ENCODE assay signal across 1 cellular context in genomic region chr17:75240394-75241142, GRCh38.
TF ChIP-seq lines count a peak whose summit lies in the region.

No MANE protein-coding gene starts in this region.

TF ChIP-seq in K562, 482 proteins besides CTCF, POLR2A, EP300 and RAD21 (continued from another document and continues in another):
- TF ChIP-seq ARHGAP35 (IDR thresholded peaks at IDR 0.05; ENCODE audit: partially characterized antibody) (no peak), NR0B1 (IDR thresholded peaks at IDR 0.05; ENCODE audit: partially characterized antibody) (no peak), SNIP1 (IDR thresholded peaks at IDR 0.05; ENCODE audit: low read depth) (no peak), GTF2F1 (IDR thresholded peaks at IDR 0.05; ENCODE audit: low read depth, low read length) (no peak), CCAR2 (IDR thresholded peaks at IDR 0.05; ENCODE audit: low read depth, low read length) (no peak), TAF15 (IDR thresholded peaks at IDR 0.05; ENCODE audit: low read depth, low read length) (0 out of 2 replicates have a peak, but pooled peaks have one; percentile 13), ZBTB9 (CRISPR knock-in tag; IDR thresholded peaks at IDR 0.05) (no peak), CHD7 (IDR thresholded peaks at IDR 0.05; ENCODE audit: low read depth, low read length) (no peak), MAX (CRISPR knock-in tag; IDR thresholded peaks at IDR 0.05) (peak; percentile 47), ARID3A (IDR thresholded peaks at IDR 0.05; ENCODE audit: borderline replicate concordance, low read depth, low read length) (no peak), NEUROD1 (IDR thresholded peaks at IDR 0.05; ENCODE audit: borderline replicate concordance, low read depth, low read length, partially characterized antibody) (peak; percentile 25), ZC3H4 (CRISPR knock-in tag; IDR thresholded peaks at IDR 0.05; ENCODE audit: borderline replicate concordance) (no peak), MEF2A (IDR thresholded peaks at IDR 0.05; ENCODE audit: control insufficient read depth, low read depth, low read length) (no peak), SMAD1 (IDR thresholded peaks at IDR 0.05; ENCODE audit: low read depth, low read length, partially characterized antibody) (no peak), XRCC4 (IDR thresholded peaks at IDR 0.05; ENCODE audit: extremely low read depth, insufficient read depth, insufficient read length) (no peak), HNRNPH1 (optimal IDR thresholded peaks at IDR 0.05; ENCODE audit: low read depth, low read length) (no peak), HOXB6 (CRISPR knock-in tag; IDR thresholded peaks at IDR 0.05; ENCODE audit: borderline replicate concordance) (no peak), NR4A1 (CRISPR knock-in tag; IDR thresholded peaks at IDR 0.05) (no peak), NR4A1 (tag; IDR thresholded peaks at IDR 0.05) (no peak), NELFE (IDR thresholded peaks at IDR 0.05; ENCODE audit: insufficient read depth, insufficient read length) (no peak), SNRNP70 (optimal IDR thresholded peaks at IDR 0.05; ENCODE audit: low read depth, low read length) (no peak), TEAD2 (tag; IDR thresholded peaks at IDR 0.05) (no peak), THRA (IDR thresholded peaks at IDR 0.05) (no peak), CSDE1 (IDR thresholded peaks at IDR 0.05) (no peak), MAFK (IDR thresholded peaks at IDR 0.05; ENCODE audit: low read length) (no peak), HOMEZ (CRISPR knock-in tag; IDR thresholded peaks at IDR 0.05) (no peak), GABPB1 (CRISPR knock-in tag; IDR thresholded peaks at IDR 0.05) (no peak; the same call in 1 of the 2 replicates), HNRNPLL (IDR thresholded peaks at IDR 0.05; ENCODE audit: low read depth, low read length, poor library complexity, severe bottlenecking) (no peak), ZNF584 (CRISPR knock-in tag; IDR thresholded peaks at IDR 0.05; ENCODE audit: low read depth) (no peak), CEBPG (CRISPR knock-in tag; IDR thresholded peaks at IDR 0.05) (no peak), CEBPG (tag; conservative IDR thresholded peaks at IDR 0.05 in 1 of 2, IDR thresholded peaks at IDR 0.05 in 1 of 2) (no peak), ZFP30 (CRISPR knock-in tag; IDR thresholded peaks at IDR 0.05; ENCODE audit: borderline replicate concordance) (no peak), DACH1 (IDR thresholded peaks at IDR 0.05; ENCODE audit: partially characterized antibody) (no peak), ZNF133 (CRISPR knock-in tag; IDR thresholded peaks at IDR 0.05) (no peak), BACH1 (tag; IDR thresholded peaks at IDR 0.05) (no peak), UBTF (IDR thresholded peaks at IDR 0.05; ENCODE audit: borderline replicate concordance in 1 of 2, low read depth in 2 of 2, low read length in 2 of 2) (peak in 1 of 2 experiments; percentile 71; a peak in 2 of 4 replicates), NCOA4 (IDR thresholded peaks at IDR 0.05; ENCODE audit: partially characterized antibody) (no peak), GTF2E2 (tag; IDR thresholded peaks at IDR 0.05) (no peak), BHLHE40 (IDR thresholded peaks at IDR 0.05; ENCODE audit: low read length) (no peak), FOXK1 (CRISPR knock-in tag; IDR thresholded peaks at IDR 0.05; ENCODE audit: borderline replicate concordance) (no peak), ARNT (IDR thresholded peaks at IDR 0.05) (peak in 1 of 2 experiments; percentile 70; a peak in 1 of 4 replicates), KDM1A (IDR thresholded peaks at IDR 0.05) (no peak), ZBTB17 (CRISPR knock-in tag; IDR thresholded peaks at IDR 0.05) (no peak), FOXP1 (CRISPR knock-in tag; IDR thresholded peaks at IDR 0.05) (peak; percentile 77; the same call in 1 of the 2 replicates)
